Comparison of ENCODE assay signal across 20 cellular contexts in genomic region chr17:17947966-17948365, GRCh38. TPM values are rescaled to one million over a fixed set of nuclear protein-coding genes. Genes with fewer than 3 reads are reported as not detected.
DNase-seq lines count a peak whose midpoint lies in the region; ATAC-seq and TF ChIP-seq lines count a peak whose summit lies in the region.
"Had no signal": no experiment of that assay in that cellular context is flagged by ENCODE, and none has a peak within 500 bp of the region (broad histone marks: within the 10 kb centered on the region; RNA-seq: fewer than 3 reads in every experiment).

No MANE protein-coding gene starts in this region.

- H2AFZ ChIP-seq in SK-N-SH (ENCODE audit: low read depth), result no peak overlapping the region
- no peak overlapping the region for H2AFZ ChIP-seq in fibroblast of lung (ENCODE audit: low read length)
- H2AFZ ChIP-seq: neural progenitor cell had no signal

- peaks cover 43 to 70% of the 10 kb centered on the region in 2 experiments for H3K4me1 ChIP-seq in SK-N-SH (ENCODE audit: control insufficient read depth in 1 of 2, insufficient read depth in 2 of 2, low read depth in 1 of 2, low read length in 1 of 2)
- peaks cover 23% of the 10 kb centered on the region for H3K4me1 ChIP-seq in fibroblast of lung (ENCODE audit: control insufficient read depth, extremely low read depth, insufficient read depth, low read length)

- intact Hi-C loops in natural killer cell (cut with micrococcal nuclease), result no loop called here

- H3K36me3 ChIP-seq in SK-N-SH (replicated peaks in 1 of 2; ENCODE audit: control insufficient read depth in 1 of 2, insufficient read depth in 2 of 2, low read length in 1 of 2) (no peaks in the 10 kb centered on the region), fibroblast of lung (ENCODE audit: control insufficient read depth, insufficient read depth, low read length) (no peaks in the 10 kb centered on the region)
- H3K36me3 ChIP-seq: adrenal gland, neural progenitor cell had no signal

- no peak for TF ChIP-seq CTCF in SK-N-SH (IDR thresholded peaks at IDR 0.05)
- no peak for TF ChIP-seq CTCF in fibroblast of lung (conservative IDR thresholded peaks at IDR 0.05 in 1 of 2, IDR thresholded peaks at IDR 0.05 in 1 of 2; ENCODE audit: low read depth in 1 of 2, low read length in 2 of 2)
- TF ChIP-seq CTCF in natural killer cell (IDR thresholded peaks at IDR 0.05), result no peak

- TF ChIP-seq EP300 in SK-N-SH (IDR thresholded peaks at IDR 0.05; ENCODE audit: borderline replicate concordance in 1 of 2, low read depth in 1 of 2, low read length in 1 of 2), result no peak

- H3K36me3 Mint-ChIP-seq in activated naive CD4-positive, alpha-beta T cell treated with anti-CD3 and anti-CD28 coated beads, Interleukin-2, amount 50 U/mL, for 24 hours, result peaks cover 3% of the 10 kb centered on the region
- peaks cover 3% of the 10 kb centered on the region for H3K36me3 Mint-ChIP-seq in activated naive CD4-positive, alpha-beta T cell treated with anti-CD3 and anti-CD28 coated beads, Interleukin-2, amount 10 ng/mL, durations not matched to agents 7 days and 5 days
- no peaks in the 10 kb centered on the region for H3K36me3 Mint-ChIP-seq in natural killer cell
- H3K36me3 Mint-ChIP-seq: neural progenitor cell had no signal

- H3F3A ChIP-seq in SK-N-SH (replicated peaks; ENCODE audit: insufficient read depth), result peaks cover 46% of the 10 kb centered on the region

- H3K4me3 ChIP-seq in SK-N-SH (ENCODE audit: low read depth in 2 of 2, low read length in 1 of 2) (0 out of 4 replicates have a peak overlapping the region, but pooled peaks of 1 of the 2 experiments have one; percentile 18), fibroblast of lung (replicated peaks in 1 of 4; ENCODE audit: control extremely low read depth in 1 of 4, insufficient read depth in 1 of 4, low read depth in 3 of 4, low read length in 4 of 4) (no peak overlapping the region)
- H3K4me3 ChIP-seq: adrenal gland, neural progenitor cell had no signal

- H3K9me3 ChIP-seq in SK-N-SH (no peaks in the 10 kb centered on the region), fibroblast of lung (ENCODE audit: control insufficient read depth, insufficient read depth, low read depth, low read length) (no peaks in the 10 kb centered on the region)
- H3K9me3 ChIP-seq: adrenal gland had no signal

- no peak for DNase-seq in activated naive CD4-positive, alpha-beta T cell treated with anti-CD3 and anti-CD28 coated beads, Interleukin-2, amount 10 ng/mL, durations not matched to agents 7 days and 5 days
- no peak for DNase-seq in SK-N-SH
- DNase-seq in fibroblast of lung (ENCODE audit: low read depth in 2 of 2), result no peak
- DNase-seq in natural killer cell, result no peak
- no peak for DNase-seq in activated effector memory CD4-positive, alpha-beta T cell treated with anti-CD3 and anti-CD28 coated beads, Interleukin-2, amount 50 U/mL, for 16 hours
- DNase-seq: activated CD4-positive, alpha-beta T cell treated with anti-CD3 and anti-CD28 coated beads for 48 hours; adrenal gland; caudate nucleus; hippocampal formation; kidney glomerular epithelial cell; midbrain; NCI-H187; NCI-H510A; retina; stimulated activated naive CD4-positive, alpha-beta T cell; T-helper 9 cell had no signal

- no peak for TF ChIP-seq RAD21 in SK-N-SH (IDR thresholded peaks at IDR 0.05; ENCODE audit: low read length)

- H3K79me2 ChIP-seq in SK-N-SH (ENCODE audit: insufficient read depth), result peaks cover 90% of the 10 kb centered on the region
- H3K79me2 ChIP-seq in fibroblast of lung (ENCODE audit: control insufficient read depth, insufficient read depth, low read length), result peaks cover 33% of the 10 kb centered on the region

- ATAC-seq in natural killer cell, result no peak
- no peak for ATAC-seq in HG02870 (IDR thresholded peaks at IDR 0.05; ENCODE audit: unreplicated experiment)
- ATAC-seq in GM19351 (IDR thresholded peaks at IDR 0.05; ENCODE audit: unreplicated experiment), result no peak

- peak overlapping the region in 1 of 2 experiments; percentile 89; a peak in 2 of 4 replicates for H3K27ac ChIP-seq in SK-N-SH (ENCODE audit: low read depth in 2 of 2, low read length in 1 of 2)
- no peak overlapping the region for H3K27ac ChIP-seq in fibroblast of lung (ENCODE audit: insufficient read depth, low read length)
- H3K27ac ChIP-seq: adrenal gland, neural progenitor cell had no signal

- no peaks in the 10 kb centered on the region for H4K20me1 ChIP-seq in SK-N-SH (ENCODE audit: insufficient read depth)
- H4K20me1 ChIP-seq in fibroblast of lung (ENCODE audit: control insufficient read depth, extremely low read depth, insufficient read depth, low read length), result no peaks in the 10 kb centered on the region

- WGBS in SK-N-SH (ENCODE audit: low lambda C conversion rate), result 47% methylated on average over 1 of the region's 1 CpG

- POLR2A ChIA-PET in SK-N-SH (lab: Yijun Ruan, JAX), result no interaction called here

- H3K27me3 ChIP-seq in SK-N-SH (ENCODE audit: insufficient read depth) (no peaks in the 10 kb centered on the region), fibroblast of lung (ENCODE audit: control insufficient read depth, insufficient read depth, low read length) (no peaks in the 10 kb centered on the region)
- H3K27me3 ChIP-seq: adrenal gland, neural progenitor cell had no signal

- H3K4me1 Mint-ChIP-seq in activated naive CD4-positive, alpha-beta T cell treated with anti-CD3 and anti-CD28 coated beads, Interleukin-2, amount 50 U/mL, for 24 hours, result peaks cover 47% of the 10 kb centered on the region
- H3K4me1 Mint-ChIP-seq in activated naive CD4-positive, alpha-beta T cell treated with anti-CD3 and anti-CD28 coated beads, Interleukin-2, amount 10 ng/mL, durations not matched to agents 7 days and 5 days, result peaks cover 17% of the 10 kb centered on the region
- peaks cover 16 to 22% of the 10 kb centered on the region in 2 donors for H3K4me1 Mint-ChIP-seq in natural killer cell

- peak overlapping the region; percentile 12 for H3K27ac Mint-ChIP-seq in activated naive CD4-positive, alpha-beta T cell treated with anti-CD3 and anti-CD28 coated beads, Interleukin-2, amount 50 U/mL, for 24 hours
- no peak overlapping the region for H3K27ac Mint-ChIP-seq in activated naive CD4-positive, alpha-beta T cell treated with anti-CD3 and anti-CD28 coated beads, Interleukin-2, amount 10 ng/mL, durations not matched to agents 7 days and 5 days
- no peak overlapping the region for H3K27ac Mint-ChIP-seq in natural killer cell
- H3K27ac Mint-ChIP-seq: neural progenitor cell had no signal

- H3K9me2 ChIP-seq in SK-N-SH, result no peaks in the 10 kb centered on the region

- H3K4me2 ChIP-seq in SK-N-SH, result peak overlapping the region; percentile 82
- peak overlapping the region; percentile 57 for H3K4me2 ChIP-seq in fibroblast of lung (ENCODE audit: extremely low read depth, insufficient read depth, low read length)
- H3K4me2 ChIP-seq: neural progenitor cell had no signal

- no peak overlapping the region for H3K4me3 Mint-ChIP-seq in activated naive CD4-positive, alpha-beta T cell treated with anti-CD3 and anti-CD28 coated beads, Interleukin-2, amount 50 U/mL, for 24 hours
- H3K4me3 Mint-ChIP-seq in activated naive CD4-positive, alpha-beta T cell treated with anti-CD3 and anti-CD28 coated beads, Interleukin-2, amount 10 ng/mL, durations not matched to agents 7 days and 5 days, result no peak overlapping the region
- no peak overlapping the region for H3K4me3 Mint-ChIP-seq in natural killer cell
- H3K4me3 Mint-ChIP-seq: neural progenitor cell had no signal

- peak overlapping the region; percentile 38; the same call in 1 of the 2 replicates for H3K9ac ChIP-seq in SK-N-SH
- no peak overlapping the region for H3K9ac ChIP-seq in fibroblast of lung (ENCODE audit: insufficient read depth, low read length)
- H3K9ac ChIP-seq: neural progenitor cell had no signal

- H3K9me3 Mint-ChIP-seq in activated naive CD4-positive, alpha-beta T cell treated with anti-CD3 and anti-CD28 coated beads, Interleukin-2, amount 50 U/mL, for 24 hours, result no peaks in the 10 kb centered on the region
- H3K9me3 Mint-ChIP-seq in activated naive CD4-positive, alpha-beta T cell treated with anti-CD3 and anti-CD28 coated beads, Interleukin-2, amount 10 ng/mL, durations not matched to agents 7 days and 5 days, result no peaks in the 10 kb centered on the region
- no peaks in the 10 kb centered on the region for H3K9me3 Mint-ChIP-seq in natural killer cell
- H3K9me3 Mint-ChIP-seq: neural progenitor cell had no signal

- no peaks in the 10 kb centered on the region for H3K27me3 Mint-ChIP-seq in activated naive CD4-positive, alpha-beta T cell treated with anti-CD3 and anti-CD28 coated beads, Interleukin-2, amount 50 U/mL, for 24 hours
- no peaks in the 10 kb centered on the region for H3K27me3 Mint-ChIP-seq in activated naive CD4-positive, alpha-beta T cell treated with anti-CD3 and anti-CD28 coated beads, Interleukin-2, amount 10 ng/mL, durations not matched to agents 7 days and 5 days
- H3K27me3 Mint-ChIP-seq in natural killer cell (ENCODE audit: low read depth in 2 of 2), result no peaks in the 10 kb centered on the region

- CTCF ChIA-PET in activated naive CD4-positive, alpha-beta T cell treated with anti-CD3 and anti-CD28 coated beads, Interleukin-2, amount 10 ng/mL, durations not matched to agents 7 days and 5 days (lab: Charles Lee), result no interaction called here
- CTCF ChIA-PET in SK-N-SH (lab: Yijun Ruan, JAX), result interaction anchor here (1.0 to 2.1 kb wide), 4 partner anchors 10 to 266 kb away, joined by 3 to 10 read pairs (median 4); no protein-coding TSS in a partner anchor

TF ChIP-seq in SK-N-SH, 30 proteins besides CTCF, POLR2A, EP300 and RAD21 (continues in another document):
- TF ChIP-seq TCF12 (IDR thresholded peaks at IDR 0.05) (peak; percentile 31; the same call in 1 of the 2 replicates), NFIC (IDR thresholded peaks at IDR 0.05; ENCODE audit: borderline replicate concordance) (peak; percentile 19; the same call in 1 of the 2 replicates), FOXM1 (IDR thresholded peaks at IDR 0.05; ENCODE audit: low read depth) (no peak)

RNA-seq across cellular contexts. Expression of gene TOM1L2, which starts 24.2 kb away (rescaled TPM):
- polyA plus RNA-seq in SK-N-SH (2012; rRNA removed), result 85.4 and 91.7 TPM in 2 replicates
- 44.8 and 62.7 TPM in 2 replicates for polyA plus RNA-seq in SK-N-SH (2012; cell fraction: cytosol; rRNA removed)
- polyA plus RNA-seq in SK-N-SH (2012; cell fraction: nucleus; rRNA removed), result 250 and 259 TPM in 2 replicates
- 15.7 and 33.9 TPM in 2 replicates for total RNA-seq in fibroblast of lung
- 35.9 and 47.4 TPM in 2 replicates for polyA plus RNA-seq in fibroblast of lung
- 34.3 and 40.2 TPM in 2 replicates for polyA plus RNA-seq in fibroblast of lung (2012)
- 92.9 and 100 TPM in 2 replicates for polyA minus RNA-seq in fibroblast of lung (ENCODE audit: low replicate concordance)
- 10 to 100 TPM; 35.7 to 43.2 (median 35.7) TPM for total RNA-seq in natural killer cell

RNA-seq across cellular contexts. Expression of gene DRC3, which starts 24.7 kb away (rescaled TPM):
- polyA plus RNA-seq in SK-N-SH (2012; rRNA removed), result 3.6 and 5.5 TPM in 2 replicates
- polyA plus RNA-seq in SK-N-SH (2012; cell fraction: cytosol; rRNA removed), result 1.9 and 2.3 TPM in 2 replicates
- 19.0 and 26.4 TPM in 2 replicates for polyA plus RNA-seq in SK-N-SH (2012; cell fraction: nucleus; rRNA removed)
- total RNA-seq in fibroblast of lung, result 0.26 and 0.33 TPM in 2 replicates
- 0.27 and 0.37 TPM in 2 replicates for polyA plus RNA-seq in fibroblast of lung
- 1.1 and 1.6 TPM in 2 replicates for polyA plus RNA-seq in fibroblast of lung (2012)
- not detected in 2 replicates for polyA minus RNA-seq in fibroblast of lung (ENCODE audit: low replicate concordance)
- under 1 TPM in 2 of 3 donors, not detected in 1; 0.26 to 0.78 TPM for total RNA-seq in natural killer cell
